Comparison of ENCODE assay signal across 12 cellular contexts in the genomic region with DNA sequence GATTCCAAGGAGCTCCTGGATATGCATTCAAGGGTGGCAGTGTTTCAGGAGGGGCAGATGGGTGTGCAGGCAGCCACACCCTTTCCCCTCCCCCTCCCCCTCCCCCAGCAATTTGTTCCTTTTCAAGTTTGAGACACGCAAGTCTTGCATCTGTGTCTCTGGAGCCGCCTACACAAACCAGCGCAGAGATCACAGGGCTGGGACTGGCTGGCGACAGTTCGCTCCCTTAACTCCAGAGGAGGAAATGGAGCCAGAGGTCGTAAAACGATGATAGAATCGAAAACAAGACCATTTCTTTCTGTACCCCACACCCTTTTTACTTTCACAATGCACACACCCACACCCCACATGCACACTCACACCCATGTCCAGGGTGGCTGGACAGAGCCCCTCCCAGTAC.
DNase-seq lines count a peak whose midpoint lies in the region; ATAC-seq lines count a peak whose summit lies in the region.
"Had no signal": no experiment of that assay in that cellular context is flagged by ENCODE, and none has a peak within 500 bp of the region (broad histone marks: within the 10 kb centered on the region; RNA-seq: fewer than 3 reads in every experiment).

No MANE protein-coding gene starts in this region.

- H3K27ac ChIP-seq in mesenchymal stem cell (ENCODE audit: low read length, poor library complexity, severe bottlenecking), result peak overlapping the region; percentile 88
- peak overlapping the region; percentile 41 for H3K27ac ChIP-seq in stomach smooth muscle (ENCODE audit: low read length)

- no peak overlapping the region for H3K23ac ChIP-seq in mesenchymal stem cell (ENCODE audit: low read length in 2 of 2)

- no peak for ATAC-seq in stimulated activated naive B cell treated with anti-CD40 and anti-IgM and Interleukin-4, amounts not matched to agents 10 μg/mL and 1 μg/mL and 100 μg/mL, for 72 hours (replicated peaks)
- no peak for ATAC-seq in GM19397 (IDR thresholded peaks at IDR 0.05; ENCODE audit: unreplicated experiment)
- ATAC-seq: A549 had no signal

- DNase-seq in SIG-M5 treated with dmso at 0.1 percent for 504 hours (lab: John Stamatoyannopoulos, UW; ENCODE audit: unreplicated experiment), result peak; percentile 49
- DNase-seq in SIG-M5 (lab: John Stamatoyannopoulos, UW), result no peak
- peak; percentile 34 for DNase-seq in activated CD4-positive, alpha-beta T cell treated with anti-CD3 and anti-CD28 coated beads, Interleukin-2, amount 10 ng/mL, durations not matched to agents 7 days and 5 days
- DNase-seq in mesenchymal stem cell, result no peak
- DNase-seq in NCI-H1105 treated with DMSO at 0.1 percent for 48 hours (lab: John Stamatoyannopoulos, UW), result no peak
- no peak for DNase-seq in stimulated activated naive B cell treated with anti-CD40 and anti-IgM and Interleukin-4, amounts not matched to agents 10 μg/mL and 1 μg/mL and 100 μg/mL, for 72 hours
- DNase-seq: cerebellar nuclear complex, NCI-H1436 treated with DMSO at 0.1 percent for 48 hours, T-helper 9 cell had no signal

- peak overlapping the region; percentile 62 to 91 for H3K18ac ChIP-seq in mesenchymal stem cell (ENCODE audit: low read depth in 1 of 2, low read length in 2 of 2)

- H3K4me3 ChIP-seq in mesenchymal stem cell (ENCODE audit: insufficient read depth in 1 of 2, low read depth in 1 of 2, low read length in 2 of 2), result no peak overlapping the region
- H3K4me3 ChIP-seq in stomach smooth muscle (ENCODE audit: low read length in 2 of 2), result peak overlapping the region in 1 of 2 donors; percentile 8
- H3K4me3 ChIP-seq: A549 had no signal

- peak overlapping the region; percentile 88 for H3K27ac Mint-ChIP-seq in activated CD4-positive, alpha-beta T cell treated with anti-CD3 and anti-CD28 coated beads, Interleukin-2, amount 10 ng/mL, durations not matched to agents 7 days and 5 days
- H3K27ac Mint-ChIP-seq in stimulated activated naive B cell treated with anti-CD40 and anti-IgM and Interleukin-4, amounts not matched to agents 10 μg/mL and 1 μg/mL and 100 μg/mL, for 72 hours, result no peak overlapping the region

- peak overlapping the region; percentile 63 for H2BK5ac ChIP-seq in mesenchymal stem cell (ENCODE audit: low read depth, low read length, poor library complexity, severe bottlenecking)

- H4K91ac ChIP-seq in mesenchymal stem cell (ENCODE audit: low read length), result no peak overlapping the region

- no peak overlapping the region for H2AK5ac ChIP-seq in mesenchymal stem cell (ENCODE audit: low read length, severe bottlenecking)

- H3K9me3 Mint-ChIP-seq in activated CD4-positive, alpha-beta T cell treated with anti-CD3 and anti-CD28 coated beads, Interleukin-2, amount 10 ng/mL, durations not matched to agents 7 days and 5 days, result no peaks in the 10 kb centered on the region
- no peaks in the 10 kb centered on the region for H3K9me3 Mint-ChIP-seq in stimulated activated naive B cell treated with anti-CD40 and anti-IgM and Interleukin-4, amounts not matched to agents 10 μg/mL and 1 μg/mL and 100 μg/mL, for 72 hours

- no peaks in the 10 kb centered on the region for H3K79me1 ChIP-seq in mesenchymal stem cell (replicated peaks; ENCODE audit: low read length, poor library complexity, severe bottlenecking)

- POLR2A ChIA-PET in activated CD4-positive, alpha-beta T cell treated with anti-CD3 and anti-CD28 coated beads, Interleukin-2, amount 10 ng/mL, durations not matched to agents 7 days and 5 days (lab: Charles Lee), result no interaction called here

- peaks cover 2% of the 10 kb centered on the region for H3K36me3 Mint-ChIP-seq in activated CD4-positive, alpha-beta T cell treated with anti-CD3 and anti-CD28 coated beads, Interleukin-2, amount 10 ng/mL, durations not matched to agents 7 days and 5 days (ENCODE audit: low read depth)
- H3K36me3 Mint-ChIP-seq in stimulated activated naive B cell treated with anti-CD40 and anti-IgM and Interleukin-4, amounts not matched to agents 10 μg/mL and 1 μg/mL and 100 μg/mL, for 72 hours, result no peaks in the 10 kb centered on the region

- no peak overlapping the region for H3K4me3 Mint-ChIP-seq in activated CD4-positive, alpha-beta T cell treated with anti-CD3 and anti-CD28 coated beads, Interleukin-2, amount 10 ng/mL, durations not matched to agents 7 days and 5 days
- no peak overlapping the region for H3K4me3 Mint-ChIP-seq in stimulated activated naive B cell treated with anti-CD40 and anti-IgM and Interleukin-4, amounts not matched to agents 10 μg/mL and 1 μg/mL and 100 μg/mL, for 72 hours

- H3K4me1 Mint-ChIP-seq in activated CD4-positive, alpha-beta T cell treated with anti-CD3 and anti-CD28 coated beads, Interleukin-2, amount 10 ng/mL, durations not matched to agents 7 days and 5 days, result peaks cover 28% of the 10 kb centered on the region
- H3K4me1 Mint-ChIP-seq in stimulated activated naive B cell treated with anti-CD40 and anti-IgM and Interleukin-4, amounts not matched to agents 10 μg/mL and 1 μg/mL and 100 μg/mL, for 72 hours, result peaks cover 0 to 1% of the 10 kb centered on the region in 2 donors

- H2BK120ac ChIP-seq in mesenchymal stem cell (ENCODE audit: low read depth, low read length), result peak overlapping the region; percentile 3

- H2BK12ac ChIP-seq in mesenchymal stem cell (ENCODE audit: low read length in 2 of 2), result peak overlapping the region; percentile 46 to 87

- peaks cover 3% of the 10 kb centered on the region for H3K27me3 Mint-ChIP-seq in activated CD4-positive, alpha-beta T cell treated with anti-CD3 and anti-CD28 coated beads, Interleukin-2, amount 10 ng/mL, durations not matched to agents 7 days and 5 days
- H3K27me3 Mint-ChIP-seq in stimulated activated naive B cell treated with anti-CD40 and anti-IgM and Interleukin-4, amounts not matched to agents 10 μg/mL and 1 μg/mL and 100 μg/mL, for 72 hours, result peaks cover 0 to 5% of the 10 kb centered on the region in 2 donors

- no peaks in the 10 kb centered on the region for H3K27me3 ChIP-seq in mesenchymal stem cell (ENCODE audit: control insufficient read depth in 1 of 2, insufficient read depth in 1 of 2, low read length in 2 of 2)
- H3K27me3 ChIP-seq in stomach smooth muscle (ENCODE audit: control insufficient read depth in 1 of 2, insufficient read depth in 2 of 2, low read length in 2 of 2), result no peaks in the 10 kb centered on the region

- H2AFZ ChIP-seq in mesenchymal stem cell (ENCODE audit: low read depth, low read length), result no peak overlapping the region

- H3K36me3 ChIP-seq in mesenchymal stem cell (ENCODE audit: control insufficient read depth in 1 of 2, insufficient read depth in 2 of 2, low read depth in 1 of 2, low read length in 2 of 2) (no peaks in the 10 kb centered on the region), stomach smooth muscle (ENCODE audit: control insufficient read depth in 2 of 2, insufficient read depth in 2 of 2, low read length in 2 of 2) (no peaks in the 10 kb centered on the region)

- H4K8ac ChIP-seq in mesenchymal stem cell (ENCODE audit: low read length), result peak overlapping the region; percentile 54

- peaks cover 27% of the 10 kb centered on the region for H3K4me1 ChIP-seq in mesenchymal stem cell (ENCODE audit: control insufficient read depth, insufficient read depth, low read depth, low read length)
- H3K4me1 ChIP-seq in stomach smooth muscle (ENCODE audit: control insufficient read depth, insufficient read depth, low read length), result peaks cover 29% of the 10 kb centered on the region

- no peak overlapping the region for H2BK15ac ChIP-seq in mesenchymal stem cell (ENCODE audit: low read depth, poor library complexity, severe bottlenecking)

- WGBS in mesenchymal stem cell, result 31% methylated on average over 8 of the region's 8 CpGs

- peak overlapping the region; percentile 4 for H3K9ac ChIP-seq in mesenchymal stem cell (ENCODE audit: low read length)
- peak overlapping the region in 1 of 2 donors; percentile 21 for H3K9ac ChIP-seq in stomach smooth muscle (ENCODE audit: low read length in 2 of 2)

- H3K9me3 ChIP-seq in mesenchymal stem cell (ENCODE audit: control insufficient read depth, low read length) (no peaks in the 10 kb centered on the region), stomach smooth muscle (ENCODE audit: control insufficient read depth in 2 of 2, low read length in 2 of 2) (no peaks in the 10 kb centered on the region)
- H3K9me3 ChIP-seq: A549 had no signal

- CTCF ChIA-PET in activated CD4-positive, alpha-beta T cell treated with anti-CD3 and anti-CD28 coated beads, Interleukin-2, amount 10 ng/mL, durations not matched to agents 7 days and 5 days (lab: Charles Lee), result interaction anchor here (0.8 to 1.5 kb wide), 2 partner anchors 10 to 55 kb away, joined by 3 read pairs; no protein-coding TSS in a partner anchor

- H3K14ac ChIP-seq in mesenchymal stem cell (ENCODE audit: low read length in 2 of 2), result no peak overlapping the region

- H3K4ac ChIP-seq in mesenchymal stem cell (ENCODE audit: low read depth in 1 of 2, low read length in 2 of 2), result peak overlapping the region; percentile 20 to 62

- H3K4me2 ChIP-seq in mesenchymal stem cell (ENCODE audit: low read length, poor library complexity, severe bottlenecking), result no peak overlapping the region
- H3K4me2 ChIP-seq: A549 had no signal

Comparison
In these comparisons a context has a peak if more than half of its experiments do, and no peak if none do; other contexts are left out.
1. DNase-seq: peak in SIG-M5 treated with dmso at 0.1 percent for 504 hours (single experiment) and activated CD4-positive, alpha-beta T cell treated with anti-CD3 and anti-CD28 coated beads, Interleukin-2, amount 10 ng/mL, durations not matched to agents 7 days and 5 days (single experiment); none in SIG-M5 (single experiment), mesenchymal stem cell (single experiment), NCI-H1105 treated with DMSO at 0.1 percent for 48 hours (single experiment) and stimulated activated naive B cell treated with anti-CD40 and anti-IgM and Interleukin-4, amounts not matched to agents 10 μg/mL and 1 μg/mL and 100 μg/mL, for 72 hours (single experiment).